In genomic region chr2:110659248-110659647, GRCh38 we compare ENCODE assay signal across 21 cellular contexts. TPM values are rescaled to one million over a fixed set of nuclear protein-coding genes. Genes with fewer than 3 reads are reported as not detected.
DNase-seq lines count a peak whose midpoint lies in the region; ATAC-seq lines count a peak whose summit lies in the region.
"Had no signal": no experiment of that assay in that cellular context is flagged by ENCODE, and none has a peak within 500 bp of the region (broad histone marks: within the 10 kb centered on the region; RNA-seq: fewer than 3 reads in every experiment).

No MANE protein-coding gene starts in this region.

- peaks cover 95% of the 10 kb centered on the region for H3K36me3 ChIP-seq in SJCRH30
- H3K36me3 ChIP-seq: ascending aorta, stomach had no signal

- peak overlapping the region; percentile 57 for H3K27ac Mint-ChIP-seq in T-helper 1 cell treated with Interleukin-12 subunit alpha and Interleukin-12 subunit beta and Interleukin-4 antibody, amounts not matched to agents 30 μg/mL and 1 μg/mL, for 36 hours

- H3K9me3 ChIP-seq in SJCRH30 (replicated peaks), result no peaks in the 10 kb centered on the region
- H3K9me3 ChIP-seq: ascending aorta, BLaER1, psoas muscle, stomach had no signal

- H3K4me1 Mint-ChIP-seq in T-helper 1 cell treated with Interleukin-12 subunit alpha and Interleukin-12 subunit beta and Interleukin-4 antibody, amounts not matched to agents 30 μg/mL and 1 μg/mL, for 36 hours (ENCODE audit: low read depth), result peaks cover 23% of the 10 kb centered on the region

- H3K4me3 Mint-ChIP-seq in T-helper 1 cell treated with Interleukin-12 subunit alpha and Interleukin-12 subunit beta and Interleukin-4 antibody, amounts not matched to agents 30 μg/mL and 1 μg/mL, for 36 hours, result no peak overlapping the region

- H3K4me1 ChIP-seq in SJCRH30, result no peaks in the 10 kb centered on the region
- H3K4me1 ChIP-seq: ascending aorta, BLaER1 had no signal

- no peak overlapping the region for H3K4me3 ChIP-seq in SJCRH30
- H3K4me3 ChIP-seq: ascending aorta, BLaER1, coronary artery, PC-9, psoas muscle, smooth muscle cell, stomach had no signal

- H3K9me3 Mint-ChIP-seq in T-helper 1 cell treated with Interleukin-12 subunit alpha and Interleukin-12 subunit beta and Interleukin-4 antibody, amounts not matched to agents 30 μg/mL and 1 μg/mL, for 36 hours, result no peaks in the 10 kb centered on the region

- peaks cover 59% of the 10 kb centered on the region for H3K36me3 Mint-ChIP-seq in T-helper 1 cell treated with Interleukin-12 subunit alpha and Interleukin-12 subunit beta and Interleukin-4 antibody, amounts not matched to agents 30 μg/mL and 1 μg/mL, for 36 hours (ENCODE audit: low read depth)

- ATAC-seq in GM19328 (IDR thresholded peaks at IDR 0.05; ENCODE audit: unreplicated experiment) (no peak), HG02759 (IDR thresholded peaks at IDR 0.05; ENCODE audit: unreplicated experiment) (no peak)
- ATAC-seq: psoas muscle had no signal

- H3K27me3 ChIP-seq in SJCRH30, result no peaks in the 10 kb centered on the region
- H3K27me3 ChIP-seq: ascending aorta, BLaER1, stomach had no signal

- DNase-seq in T-helper 1 cell, result no peak
- peak; percentile 45 for DNase-seq in GM03348 (ENCODE audit: low spot score)
- DNase-seq in astrocyte of the hippocampus (ENCODE audit: low read depth, low spot score), result peak; percentile 73
- DNase-seq in myocyte (ENCODE audit: low read depth), result peak; percentile 17
- no peak for DNase-seq in SJCRH30
- DNase-seq: GDM1; hypothalamus; kidney; NCI-H1694; PC-9; psoas muscle; stimulated activated CD4-positive, alpha-beta T cell treated with anti-CD3 and anti-CD28 coated beads, Interleukin-4, amount 100 ng/mL, for 24 hours; stomach had no signal

- no peaks in the 10 kb centered on the region for H3K27me3 Mint-ChIP-seq in T-helper 1 cell treated with Interleukin-12 subunit alpha and Interleukin-12 subunit beta and Interleukin-4 antibody, amounts not matched to agents 30 μg/mL and 1 μg/mL, for 36 hours (ENCODE audit: low read depth)

- H3K27ac ChIP-seq in SJCRH30, result no peak overlapping the region
- H3K27ac ChIP-seq: 22Rv1, ascending aorta, BLaER1, coronary artery, PC-9, psoas muscle had no signal

RNA-seq across cellular contexts. Expression of gene BUB1, which starts 18.6 kb away (rescaled TPM):
- total RNA-seq in myocyte, result 2.1 and 5.8 TPM in 2 replicates
- 0.38 TPM for polyA plus RNA-seq in myocyte (2012)
- total RNA-seq in SJCRH30 (2014; rRNA removed; shearing (Covaris generic)), result 107 and 118 TPM in 2 replicates
- total RNA-seq: ascending aorta had no signal

Comparison
In these comparisons a context has a peak if more than half of its experiments do, and no peak if none do; other contexts are left out.
1. DNase-seq: peak in GM03348 (single experiment), astrocyte of the hippocampus (single experiment) and myocyte (single experiment); none in T-helper 1 cell (0 of 5) and SJCRH30 (0 of 2).
2. RNA of gene BUB1, which starts 18.6 kb away (total RNA-seq): 107 to 118 TPM in SJCRH30; 2.1 to 5.8 TPM in myocyte; every median in the first group is over 10 times any median in the second.